Comparison of ENCODE assay signal across 1 cellular context in genomic region chr15:36757189-36757814, GRCh38.
TF ChIP-seq lines count a peak whose summit lies in the region.

No MANE protein-coding gene starts in this region.

TF ChIP-seq in GM12878, 131 proteins besides CTCF, POLR2A, EP300 and RAD21 (continued from another document and continues in another):
- TF ChIP-seq, protein P1, sequence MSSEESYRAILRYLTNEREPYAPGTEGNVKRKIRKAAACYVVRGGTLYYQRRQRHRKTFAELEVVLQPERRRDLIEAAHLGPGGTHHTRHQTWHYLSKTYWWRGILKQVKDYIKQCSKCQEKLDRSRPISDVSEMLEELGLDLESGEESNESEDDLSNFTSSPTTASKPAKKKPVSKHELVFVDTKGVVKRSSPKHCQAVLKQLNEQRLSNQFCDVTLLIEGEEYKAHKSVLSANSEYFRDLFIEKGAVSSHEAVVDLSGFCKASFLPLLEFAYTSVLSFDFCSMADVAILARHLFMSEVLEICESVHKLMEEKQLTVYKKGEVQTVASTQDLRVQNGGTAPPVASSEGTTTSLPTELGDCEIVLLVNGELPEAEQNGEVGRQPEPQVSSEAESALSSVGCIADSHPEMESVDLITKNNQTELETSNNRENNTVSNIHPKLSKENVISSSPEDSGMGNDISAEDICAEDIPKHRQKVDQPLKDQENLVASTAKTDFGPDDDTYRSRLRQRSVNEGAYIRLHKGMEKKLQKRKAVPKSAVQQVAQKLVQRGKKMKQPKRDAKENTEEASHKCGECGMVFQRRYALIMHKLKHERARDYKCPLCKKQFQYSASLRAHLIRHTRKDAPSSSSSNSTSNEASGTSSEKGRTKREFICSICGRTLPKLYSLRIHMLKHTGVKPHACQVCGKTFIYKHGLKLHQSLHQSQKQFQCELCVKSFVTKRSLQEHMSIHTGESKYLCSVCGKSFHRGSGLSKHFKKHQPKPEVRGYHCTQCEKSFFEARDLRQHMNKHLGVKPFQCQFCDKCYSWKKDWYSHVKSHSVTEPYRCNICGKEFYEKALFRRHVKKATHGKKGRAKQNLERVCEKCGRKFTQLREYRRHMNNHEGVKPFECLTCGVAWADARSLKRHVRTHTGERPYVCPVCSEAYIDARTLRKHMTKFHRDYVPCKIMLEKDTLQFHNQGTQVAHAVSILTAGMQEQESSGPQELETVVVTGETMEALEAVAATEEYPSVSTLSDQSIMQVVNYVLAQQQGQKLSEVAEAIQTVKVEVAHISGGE (CRISPR knock-in tag; IDR thresholded peaks at IDR 0.05): no peak
- TF ChIP-seq ZNF274 (IDR thresholded peaks at IDR 0.05; ENCODE audit: insufficient read depth, insufficient read length) (no peak), SUZ12 (IDR thresholded peaks at IDR 0.05; ENCODE audit: unreplicated experiment) (no peak), FOXM1 (IDR thresholded peaks at IDR 0.05; ENCODE audit: low read depth, low read length) (peak; percentile 27; the same call in 1 of the 2 replicates), NFIC (IDR thresholded peaks at IDR 0.05; ENCODE audit: low read depth, low read length) (peak; percentile 71; the same call in 1 of the 2 replicates), RBBP5 (conservative IDR thresholded peaks at IDR 0.05) (no peak), POLR2AphosphoS5 (IDR thresholded peaks at IDR 0.05; ENCODE audit: low read length) (no peak), RFX5 (IDR thresholded peaks at IDR 0.05; ENCODE audit: low read depth, low read length) (no peak), SPI1 (IDR thresholded peaks at IDR 0.05; ENCODE audit: borderline replicate concordance, insufficient read depth, low read depth, low read length) (no peak), HDAC6 (IDR thresholded peaks at IDR 0.05; ENCODE audit: unreplicated experiment) (no peak), IKZF1 (conservative IDR thresholded peaks at IDR 0.05) (peak; percentile 61), DPF2 (IDR thresholded peaks at IDR 0.05) (0 out of 2 replicates have a peak, but pooled peaks have one; percentile 14), ZNF217 (IDR thresholded peaks at IDR 0.05) (no peak), RELA (IDR thresholded peaks at IDR 0.05; ENCODE audit: borderline replicate concordance, partially characterized antibody) (no peak), NFXL1 (IDR thresholded peaks at IDR 0.05; ENCODE audit: borderline replicate concordance) (no peak), CREM (IDR thresholded peaks at IDR 0.05; ENCODE audit: low read depth) (0 out of 2 replicates have a peak, but pooled peaks have one; percentile 24), MYB (IDR thresholded peaks at IDR 0.05; ENCODE audit: borderline replicate concordance, low read depth, low read length) (no peak), BHLHE40 (IDR thresholded peaks at IDR 0.05; ENCODE audit: borderline replicate concordance in 1 of 2, low read depth in 2 of 2, low read length in 1 of 2) (no peak), RUNX3 (IDR thresholded peaks at IDR 0.05; ENCODE audit: low read length) (peak; percentile 81), CHD4 (IDR thresholded peaks at IDR 0.05) (no peak), CBX3 (IDR thresholded peaks at IDR 0.05; ENCODE audit: borderline replicate concordance, low read depth) (no peak), WRNIP1 (IDR thresholded peaks at IDR 0.05; ENCODE audit: borderline replicate concordance, low read depth, low read length) (no peak), HCFC1 (IDR thresholded peaks at IDR 0.05; ENCODE audit: low read length) (no peak), ZBED1 (IDR thresholded peaks at IDR 0.05; ENCODE audit: borderline replicate concordance) (no peak), ZZZ3 (IDR thresholded peaks at IDR 0.05; ENCODE audit: control insufficient read depth, insufficient read length, low read depth) (no peak), CBFB (IDR thresholded peaks at IDR 0.05; ENCODE audit: low read depth) (0 out of 2 replicates have a peak, but pooled peaks have one; percentile 41), FOS (IDR thresholded peaks at IDR 0.05; ENCODE audit: borderline replicate concordance, extremely low read depth, insufficient read length) (no peak), ASH2L (IDR thresholded peaks at IDR 0.05; ENCODE audit: borderline replicate concordance, low read depth) (no peak), NKRF (conservative IDR thresholded peaks at IDR 0.05) (no peak), SIX5 (IDR thresholded peaks at IDR 0.05; ENCODE audit: low read depth, low read length, severe bottlenecking) (no peak), PAX5 (IDR thresholded peaks at IDR 0.05; ENCODE audit: borderline replicate concordance, low read depth, low read length) (no peak), NRF1 (conservative IDR thresholded peaks at IDR 0.05; ENCODE audit: low read depth, low read length) (no peak), IRF4 (IDR thresholded peaks at IDR 0.05; ENCODE audit: low read depth, low read length) (no peak), TARDBP (IDR thresholded peaks at IDR 0.05; ENCODE audit: borderline replicate concordance) (no peak)
- TF ChIP-seq, protein P2, sequence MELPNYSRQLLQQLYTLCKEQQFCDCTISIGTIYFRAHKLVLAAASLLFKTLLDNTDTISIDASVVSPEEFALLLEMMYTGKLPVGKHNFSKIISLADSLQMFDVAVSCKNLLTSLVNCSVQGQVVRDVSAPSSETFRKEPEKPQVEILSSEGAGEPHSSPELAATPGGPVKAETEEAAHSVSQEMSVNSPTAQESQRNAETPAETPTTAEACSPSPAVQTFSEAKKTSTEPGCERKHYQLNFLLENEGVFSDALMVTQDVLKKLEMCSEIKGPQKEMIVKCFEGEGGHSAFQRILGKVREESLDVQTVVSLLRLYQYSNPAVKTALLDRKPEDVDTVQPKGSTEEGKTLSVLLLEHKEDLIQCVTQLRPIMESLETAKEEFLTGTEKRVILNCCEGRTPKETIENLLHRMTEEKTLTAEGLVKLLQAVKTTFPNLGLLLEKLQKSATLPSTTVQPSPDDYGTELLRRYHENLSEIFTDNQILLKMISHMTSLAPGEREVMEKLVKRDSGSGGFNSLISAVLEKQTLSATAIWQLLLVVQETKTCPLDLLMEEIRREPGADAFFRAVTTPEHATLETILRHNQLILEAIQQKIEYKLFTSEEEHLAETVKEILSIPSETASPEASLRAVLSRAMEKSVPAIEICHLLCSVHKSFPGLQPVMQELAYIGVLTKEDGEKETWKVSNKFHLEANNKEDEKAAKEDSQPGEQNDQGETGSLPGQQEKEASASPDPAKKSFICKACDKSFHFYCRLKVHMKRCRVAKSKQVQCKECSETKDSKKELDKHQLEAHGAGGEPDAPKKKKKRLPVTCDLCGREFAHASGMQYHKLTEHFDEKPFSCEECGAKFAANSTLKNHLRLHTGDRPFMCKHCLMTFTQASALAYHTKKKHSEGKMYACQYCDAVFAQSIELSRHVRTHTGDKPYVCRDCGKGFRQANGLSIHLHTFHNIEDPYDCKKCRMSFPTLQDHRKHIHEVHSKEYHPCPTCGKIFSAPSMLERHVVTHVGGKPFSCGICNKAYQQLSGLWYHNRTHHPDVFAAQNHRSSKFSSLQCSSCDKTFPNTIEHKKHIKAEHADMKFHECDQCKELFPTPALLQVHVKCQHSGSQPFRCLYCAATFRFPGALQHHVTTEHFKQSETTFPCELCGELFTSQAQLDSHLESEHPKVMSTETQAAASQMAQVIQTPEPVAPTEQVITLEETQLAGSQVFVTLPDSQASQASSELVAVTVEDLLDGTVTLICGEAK (IDR thresholded peaks at IDR 0.05; ENCODE audit: borderline replicate concordance): no peak
- TF ChIP-seq, protein P3, sequence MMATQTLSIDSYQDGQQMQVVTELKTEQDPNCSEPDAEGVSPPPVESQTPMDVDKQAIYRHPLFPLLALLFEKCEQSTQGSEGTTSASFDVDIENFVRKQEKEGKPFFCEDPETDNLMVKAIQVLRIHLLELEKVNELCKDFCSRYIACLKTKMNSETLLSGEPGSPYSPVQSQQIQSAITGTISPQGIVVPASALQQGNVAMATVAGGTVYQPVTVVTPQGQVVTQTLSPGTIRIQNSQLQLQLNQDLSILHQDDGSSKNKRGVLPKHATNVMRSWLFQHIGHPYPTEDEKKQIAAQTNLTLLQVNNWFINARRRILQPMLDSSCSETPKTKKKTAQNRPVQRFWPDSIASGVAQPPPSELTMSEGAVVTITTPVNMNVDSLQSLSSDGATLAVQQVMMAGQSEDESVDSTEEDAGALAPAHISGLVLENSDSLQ (IDR thresholded peaks at IDR 0.05): no peak
- TF ChIP-seq, protein P4, sequence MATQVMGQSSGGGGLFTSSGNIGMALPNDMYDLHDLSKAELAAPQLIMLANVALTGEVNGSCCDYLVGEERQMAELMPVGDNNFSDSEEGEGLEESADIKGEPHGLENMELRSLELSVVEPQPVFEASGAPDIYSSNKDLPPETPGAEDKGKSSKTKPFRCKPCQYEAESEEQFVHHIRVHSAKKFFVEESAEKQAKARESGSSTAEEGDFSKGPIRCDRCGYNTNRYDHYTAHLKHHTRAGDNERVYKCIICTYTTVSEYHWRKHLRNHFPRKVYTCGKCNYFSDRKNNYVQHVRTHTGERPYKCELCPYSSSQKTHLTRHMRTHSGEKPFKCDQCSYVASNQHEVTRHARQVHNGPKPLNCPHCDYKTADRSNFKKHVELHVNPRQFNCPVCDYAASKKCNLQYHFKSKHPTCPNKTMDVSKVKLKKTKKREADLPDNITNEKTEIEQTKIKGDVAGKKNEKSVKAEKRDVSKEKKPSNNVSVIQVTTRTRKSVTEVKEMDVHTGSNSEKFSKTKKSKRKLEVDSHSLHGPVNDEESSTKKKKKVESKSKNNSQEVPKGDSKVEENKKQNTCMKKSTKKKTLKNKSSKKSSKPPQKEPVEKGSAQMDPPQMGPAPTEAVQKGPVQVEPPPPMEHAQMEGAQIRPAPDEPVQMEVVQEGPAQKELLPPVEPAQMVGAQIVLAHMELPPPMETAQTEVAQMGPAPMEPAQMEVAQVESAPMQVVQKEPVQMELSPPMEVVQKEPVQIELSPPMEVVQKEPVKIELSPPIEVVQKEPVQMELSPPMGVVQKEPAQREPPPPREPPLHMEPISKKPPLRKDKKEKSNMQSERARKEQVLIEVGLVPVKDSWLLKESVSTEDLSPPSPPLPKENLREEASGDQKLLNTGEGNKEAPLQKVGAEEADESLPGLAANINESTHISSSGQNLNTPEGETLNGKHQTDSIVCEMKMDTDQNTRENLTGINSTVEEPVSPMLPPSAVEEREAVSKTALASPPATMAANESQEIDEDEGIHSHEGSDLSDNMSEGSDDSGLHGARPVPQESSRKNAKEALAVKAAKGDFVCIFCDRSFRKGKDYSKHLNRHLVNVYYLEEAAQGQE (IDR thresholded peaks at IDR 0.05; ENCODE audit: low read depth, low read length): no peak
- TF ChIP-seq, protein P5, sequence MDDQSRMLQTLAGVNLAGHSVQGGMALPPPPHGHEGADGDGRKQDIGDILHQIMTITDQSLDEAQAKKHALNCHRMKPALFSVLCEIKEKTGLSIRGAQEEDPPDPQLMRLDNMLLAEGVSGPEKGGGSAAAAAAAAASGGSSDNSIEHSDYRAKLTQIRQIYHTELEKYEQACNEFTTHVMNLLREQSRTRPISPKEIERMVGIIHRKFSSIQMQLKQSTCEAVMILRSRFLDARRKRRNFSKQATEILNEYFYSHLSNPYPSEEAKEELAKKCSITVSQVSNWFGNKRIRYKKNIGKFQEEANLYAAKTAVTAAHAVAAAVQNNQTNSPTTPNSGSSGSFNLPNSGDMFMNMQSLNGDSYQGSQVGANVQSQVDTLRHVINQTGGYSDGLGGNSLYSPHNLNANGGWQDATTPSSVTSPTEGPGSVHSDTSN (IDR thresholded peaks at IDR 0.05; ENCODE audit: insufficient replicate concordance, low read depth, low read length): no peak
- TF ChIP-seq, protein P6, sequence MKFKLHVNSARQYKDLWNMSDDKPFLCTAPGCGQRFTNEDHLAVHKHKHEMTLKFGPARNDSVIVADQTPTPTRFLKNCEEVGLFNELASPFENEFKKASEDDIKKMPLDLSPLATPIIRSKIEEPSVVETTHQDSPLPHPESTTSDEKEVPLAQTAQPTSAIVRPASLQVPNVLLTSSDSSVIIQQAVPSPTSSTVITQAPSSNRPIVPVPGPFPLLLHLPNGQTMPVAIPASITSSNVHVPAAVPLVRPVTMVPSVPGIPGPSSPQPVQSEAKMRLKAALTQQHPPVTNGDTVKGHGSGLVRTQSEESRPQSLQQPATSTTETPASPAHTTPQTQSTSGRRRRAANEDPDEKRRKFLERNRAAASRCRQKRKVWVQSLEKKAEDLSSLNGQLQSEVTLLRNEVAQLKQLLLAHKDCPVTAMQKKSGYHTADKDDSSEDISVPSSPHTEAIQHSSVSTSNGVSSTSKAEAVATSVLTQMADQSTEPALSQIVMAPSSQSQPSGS (IDR thresholded peaks at IDR 0.05; ENCODE audit: low read length): no peak
- TF ChIP-seq, protein P7, sequence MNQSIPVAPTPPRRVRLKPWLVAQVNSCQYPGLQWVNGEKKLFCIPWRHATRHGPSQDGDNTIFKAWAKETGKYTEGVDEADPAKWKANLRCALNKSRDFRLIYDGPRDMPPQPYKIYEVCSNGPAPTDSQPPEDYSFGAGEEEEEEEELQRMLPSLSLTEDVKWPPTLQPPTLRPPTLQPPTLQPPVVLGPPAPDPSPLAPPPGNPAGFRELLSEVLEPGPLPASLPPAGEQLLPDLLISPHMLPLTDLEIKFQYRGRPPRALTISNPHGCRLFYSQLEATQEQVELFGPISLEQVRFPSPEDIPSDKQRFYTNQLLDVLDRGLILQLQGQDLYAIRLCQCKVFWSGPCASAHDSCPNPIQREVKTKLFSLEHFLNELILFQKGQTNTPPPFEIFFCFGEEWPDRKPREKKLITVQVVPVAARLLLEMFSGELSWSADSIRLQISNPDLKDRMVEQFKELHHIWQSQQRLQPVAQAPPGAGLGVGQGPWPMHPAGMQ (IDR thresholded peaks at IDR 0.05; ENCODE audit: borderline replicate concordance): no peak
- TF ChIP-seq, protein P8, sequence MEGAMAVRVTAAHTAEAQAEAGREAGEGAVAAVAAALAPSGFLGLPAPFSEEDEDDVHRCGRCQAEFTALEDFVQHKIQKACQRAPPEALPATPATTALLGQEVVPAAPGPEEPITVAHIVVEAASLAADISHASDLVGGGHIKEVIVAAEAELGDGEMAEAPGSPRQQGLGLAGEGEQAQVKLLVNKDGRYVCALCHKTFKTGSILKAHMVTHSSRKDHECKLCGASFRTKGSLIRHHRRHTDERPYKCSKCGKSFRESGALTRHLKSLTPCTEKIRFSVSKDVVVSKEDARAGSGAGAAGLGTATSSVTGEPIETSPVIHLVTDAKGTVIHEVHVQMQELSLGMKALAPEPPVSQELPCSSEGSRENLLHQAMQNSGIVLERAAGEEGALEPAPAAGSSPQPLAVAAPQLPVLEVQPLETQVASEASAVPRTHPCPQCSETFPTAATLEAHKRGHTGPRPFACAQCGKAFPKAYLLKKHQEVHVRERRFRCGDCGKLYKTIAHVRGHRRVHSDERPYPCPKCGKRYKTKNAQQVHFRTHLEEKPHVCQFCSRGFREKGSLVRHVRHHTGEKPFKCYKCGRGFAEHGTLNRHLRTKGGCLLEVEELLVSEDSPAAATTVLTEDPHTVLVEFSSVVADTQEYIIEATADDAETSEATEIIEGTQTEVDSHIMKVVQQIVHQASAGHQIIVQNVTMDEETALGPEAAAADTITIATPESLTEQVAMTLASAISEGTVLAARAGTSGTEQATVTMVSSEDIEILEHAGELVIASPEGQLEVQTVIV (IDR thresholded peaks at IDR 0.05; ENCODE audit: borderline replicate concordance, partially characterized antibody): no peak
